19 cellular contexts compared by ENCODE assay signal in genomic region chr18:45412577-45412976, GRCh38.
DNase-seq lines count a peak whose midpoint lies in the region; ATAC-seq and TF ChIP-seq lines count a peak whose summit lies in the region.
"Had no signal": no experiment of that assay in that cellular context is flagged by ENCODE, and none has a peak within 500 bp of the region (broad histone marks: within the 10 kb centered on the region; RNA-seq: fewer than 3 reads in every experiment).

No MANE protein-coding gene starts in this region.

- H3K9ac ChIP-seq in endodermal cell (ENCODE audit: extremely low read depth, low read length, poor library complexity, severe bottlenecking), result no peak overlapping the region
- H3K9ac ChIP-seq: BLaER1 had no signal

- H3K4me3 ChIP-seq in endodermal cell (ENCODE audit: low read length), result no peak overlapping the region
- H3K4me3 ChIP-seq in right atrium auricular region, result no peak overlapping the region
- H3K4me3 ChIP-seq: BLaER1, sigmoid colon, thoracic aorta had no signal

- H3K36me3 Mint-ChIP-seq in endodermal cell (ENCODE audit: low read depth), result no peaks in the 10 kb centered on the region
- H3K36me3 Mint-ChIP-seq: activated CD8-positive, alpha-beta memory T cell treated with anti-CD3 and anti-CD28 coated beads, Interleukin-2, amount 10 ng/mL, durations not matched to agents 7 days and 5 days had no signal

- H3K4me3 Mint-ChIP-seq in endodermal cell, result no peak overlapping the region
- no peak overlapping the region for H3K4me3 Mint-ChIP-seq in stimulated activated naive CD8-positive, alpha-beta T cell treated with anti-CD3 and anti-CD28 coated beads, Interleukin-15, amount 100 ng/mL, for 72 hours
- H3K4me3 Mint-ChIP-seq: activated CD8-positive, alpha-beta memory T cell treated with anti-CD3 and anti-CD28 coated beads, Interleukin-2, amount 10 ng/mL, durations not matched to agents 7 days and 5 days; activated naive CD4-positive, alpha-beta T cell treated with anti-CD3 and anti-CD28 coated beads for 36 hours had no signal

- peaks cover 2% of the 10 kb centered on the region for H3K27me3 Mint-ChIP-seq in endodermal cell (ENCODE audit: insufficient read depth)
- H3K27me3 Mint-ChIP-seq in stimulated activated naive CD8-positive, alpha-beta T cell treated with anti-CD3 and anti-CD28 coated beads, Interleukin-15, amount 100 ng/mL, for 72 hours, result peaks cover 13% of the 10 kb centered on the region

- 94 to 100% methylated on average over 1 of the region's 1 CpG for WGBS in endodermal cell (ENCODE audit: insufficient coverage in 1 of 2, insufficient read length in 1 of 2), 2 experiments

- peak; percentile 51 for ATAC-seq in GM19463 (IDR thresholded peaks at IDR 0.05; ENCODE audit: unreplicated experiment)
- peak; percentile 67 for ATAC-seq in stimulated activated naive CD8-positive, alpha-beta T cell treated with anti-CD3 and anti-CD28 coated beads, Interleukin-15, amount 100 ng/mL, for 72 hours
- ATAC-seq: activated CD8-positive, alpha-beta memory T cell treated with anti-CD3 and anti-CD28 coated beads, Interleukin-2, amount 10 ng/mL, durations not matched to agents 7 days and 5 days had no signal

- DNase-seq in HPDE6-E6E7 (ENCODE audit: extremely low spot score) (peak; percentile 60), endodermal cell (peak; percentile 60), right atrium auricular region (ENCODE audit: low spot score) (no peak), COR-L47 (lab: John Stamatoyannopoulos, UW) (no peak), GM19238 (ENCODE audit: insufficient read length, low spot score) (no peak)
- DNase-seq in stimulated activated naive CD8-positive, alpha-beta T cell treated with anti-CD3 and anti-CD28 coated beads, Interleukin-15, amount 100 ng/mL, for 72 hours, result no peak
- DNase-seq: activated CD4-positive, CD25-positive, alpha-beta regulatory T cell; activated CD8-positive, alpha-beta memory T cell treated with anti-CD3 and anti-CD28 coated beads, Interleukin-2, amount 10 ng/mL, durations not matched to agents 7 days and 5 days; activated naive CD4-positive, alpha-beta T cell treated with anti-CD3 and anti-CD28 coated beads for 36 hours; brain microvascular endothelial cell; dermis blood vessel endothelial cell; NCI-H146; SHP77 treated with DMSO at 0.1 percent for 48 hours; sigmoid colon; stimulated activated CD4-positive, alpha-beta T cell treated with anti-CD3 and anti-CD28 coated beads, Interleukin-2, amount 100 ng/mL, for 24 hours; T-helper 2 cell had no signal

- H3K27ac ChIP-seq in endodermal cell (ENCODE audit: low read depth, low read length) (no peak overlapping the region), right atrium auricular region (no peak overlapping the region)
- H3K27ac ChIP-seq: BLaER1, brain microvascular endothelial cell, sigmoid colon, thoracic aorta had no signal

- H3K4me1 ChIP-seq in endodermal cell (ENCODE audit: control insufficient read depth, insufficient read depth, low read length) (peaks cover 5% of the 10 kb centered on the region), right atrium auricular region (no peaks in the 10 kb centered on the region)
- H3K4me1 ChIP-seq: BLaER1 had no signal

- no peaks in the 10 kb centered on the region for H3K36me3 ChIP-seq in endodermal cell (ENCODE audit: control insufficient read depth, insufficient read depth, low read length)
- H3K36me3 ChIP-seq in right atrium auricular region, result no peaks in the 10 kb centered on the region
- H3K36me3 ChIP-seq: BLaER1, brain microvascular endothelial cell, sigmoid colon, thoracic aorta had no signal

- H3K27ac Mint-ChIP-seq in endodermal cell, result no peak overlapping the region
- H3K27ac Mint-ChIP-seq in stimulated activated naive CD8-positive, alpha-beta T cell treated with anti-CD3 and anti-CD28 coated beads, Interleukin-15, amount 100 ng/mL, for 72 hours, result peak overlapping the region in 1 of 2 donors; percentile 15
- H3K27ac Mint-ChIP-seq: activated CD8-positive, alpha-beta memory T cell treated with anti-CD3 and anti-CD28 coated beads, Interleukin-2, amount 10 ng/mL, durations not matched to agents 7 days and 5 days; activated naive CD4-positive, alpha-beta T cell treated with anti-CD3 and anti-CD28 coated beads for 36 hours had no signal

- TF ChIP-seq CTCF in endodermal cell (conservative IDR thresholded peaks at IDR 0.05) (no peak), right atrium auricular region (IDR thresholded peaks at IDR 0.05) (no peak)

- H3K4me1 Mint-ChIP-seq in endodermal cell, result peaks cover 15% of the 10 kb centered on the region
- no peaks in the 10 kb centered on the region for H3K4me1 Mint-ChIP-seq in stimulated activated naive CD8-positive, alpha-beta T cell treated with anti-CD3 and anti-CD28 coated beads, Interleukin-15, amount 100 ng/mL, for 72 hours
- H3K4me1 Mint-ChIP-seq: activated CD8-positive, alpha-beta memory T cell treated with anti-CD3 and anti-CD28 coated beads, Interleukin-2, amount 10 ng/mL, durations not matched to agents 7 days and 5 days had no signal

- peaks cover 4% of the 10 kb centered on the region for H3K9me3 ChIP-seq in endodermal cell (ENCODE audit: control insufficient read depth, low read length)
- H3K9me3 ChIP-seq in right atrium auricular region, result no peaks in the 10 kb centered on the region
- H3K9me3 ChIP-seq: sigmoid colon, thoracic aorta had no signal

- H3K9me3 Mint-ChIP-seq in endodermal cell, result no peaks in the 10 kb centered on the region
- H3K9me3 Mint-ChIP-seq in stimulated activated naive CD8-positive, alpha-beta T cell treated with anti-CD3 and anti-CD28 coated beads, Interleukin-15, amount 100 ng/mL, for 72 hours, result no peaks in the 10 kb centered on the region
- H3K9me3 Mint-ChIP-seq: activated naive CD4-positive, alpha-beta T cell treated with anti-CD3 and anti-CD28 coated beads for 36 hours had no signal

- no peaks in the 10 kb centered on the region for H3K27me3 ChIP-seq in endodermal cell (ENCODE audit: control insufficient read depth, insufficient read depth, low read length, poor library complexity, severe bottlenecking)
- H3K27me3 ChIP-seq in right atrium auricular region, result no peaks in the 10 kb centered on the region
- H3K27me3 ChIP-seq: BLaER1, brain microvascular endothelial cell, sigmoid colon had no signal

Comparison
In these comparisons a context has a peak if more than half of its experiments do, and no peak if none do; other contexts are left out.
1. DNase-seq: peak in HPDE6-E6E7 (single experiment) and endodermal cell (single experiment); none in stimulated activated naive CD8-positive, alpha-beta T cell treated with anti-CD3 and anti-CD28 coated beads, Interleukin-15, amount 100 ng/mL, for 72 hours (0 of 2), right atrium auricular region (single experiment), COR-L47 (single experiment) and GM19238 (single experiment).